8 cellular contexts compared by ENCODE assay signal in genomic region chr5:101678494-101679193, GRCh38.
DNase-seq lines count a peak whose midpoint lies in the region; ATAC-seq, FAIRE-seq and TF ChIP-seq lines count a peak whose summit lies in the region.

No MANE protein-coding gene starts in this region.

- POLR2A ChIA-PET in endothelial cell of umbilical vein (lab: Charles Lee): no interaction called here

- WGBS in upper lobe of left lung, 2 donors: 17 to 18% methylated on average over 7 of the region's 7 CpGs

- ATAC-seq in HG02870 (IDR thresholded peaks at IDR 0.05; ENCODE audit: unreplicated experiment) (peak; percentile 67), upper lobe of left lung (ENCODE audit: low FRiP score in 2 of 2) (peak; percentile 84 to 88)

- TF ChIP-seq POLR2A in endothelial cell of umbilical vein (IDR thresholded peaks at IDR 0.05; ENCODE audit: low read depth, low read length) (no peak), upper lobe of left lung (IDR thresholded peaks at IDR 0.05) (no peak)

- FAIRE-seq in endothelial cell of umbilical vein (lab: Jason Lieb, UNC): peak; percentile 76

- H3K9me1 ChIP-seq in endothelial cell of umbilical vein (replicated peaks; ENCODE audit: control insufficient read depth, extremely low read depth, insufficient read depth, low read length): no peaks in the 10 kb centered on the region

- DNase-seq in AG09309 (ENCODE audit: low read depth): peak; percentile 3
- DNase-seq in GM13976 (ENCODE audit: low spot score): peak; percentile 13
- DNase-seq in NCI-H2029 (lab: John Stamatoyannopoulos, UW): peak; percentile 44
- DNase-seq in activated CD4-positive, alpha-beta T cell treated with anti-CD3 and anti-CD28 coated beads, Interleukin-2, amount 50 U/mL, for 4 hours: peak; percentile 1 to 8
- DNase-seq in endothelial cell of umbilical vein (ENCODE audit: low read depth, low spot score): peak; percentile 71
- DNase-seq in myocyte (ENCODE audit: low read depth): peak; percentile 74
- DNase-seq in upper lobe of left lung: peak in 1 of 2 donors; percentile 66

- CTCF ChIA-PET in endothelial cell of umbilical vein (lab: Charles Lee): interaction anchor here (0.6 to 2.3 kb wide), 14 partner anchors 9 to 1367 kb away, joined by 3 to 18 read pairs (median 4); partner anchors contain the start of gene ST8SIA4

- no peaks in the 10 kb centered on the region for H3K36me3 ChIP-seq in endothelial cell of umbilical vein (ENCODE audit: control insufficient read depth in 2 of 2, extremely low read depth in 1 of 2, insufficient read depth in 2 of 2, low read length in 2 of 2)
- H3K36me3 ChIP-seq in upper lobe of left lung: no peaks in the 10 kb centered on the region

- H3K9ac ChIP-seq in endothelial cell of umbilical vein (replicated peaks; ENCODE audit: extremely low read depth, insufficient read depth, low read length): no peak overlapping the region

- TF ChIP-seq EP300 in upper lobe of left lung (IDR thresholded peaks at IDR 0.05): no peak

- H3K79me2 ChIP-seq in endothelial cell of umbilical vein (ENCODE audit: control insufficient read depth, insufficient read depth, low read length): no peaks in the 10 kb centered on the region

- in situ Hi-C loops in GM13976 (cut with MboI; ENCODE audit: low sequenced_read_pairs, unreplicated experiment): no loop called here

- H3K4me1 ChIP-seq in endothelial cell of umbilical vein (ENCODE audit: control insufficient read depth, extremely low read depth, insufficient read depth, low read length): no peaks in the 10 kb centered on the region
- H3K4me1 ChIP-seq in upper lobe of left lung: peaks cover 0 to 3% (median 0%) of the 10 kb centered on the region in 4 donors

- H4K20me1 ChIP-seq in endothelial cell of umbilical vein (replicated peaks; ENCODE audit: control insufficient read depth, extremely low read depth, insufficient read depth, low read length): no peaks in the 10 kb centered on the region

- dilution Hi-C loops in endothelial cell of umbilical vein (cut with MboI; ENCODE audit: extremely low pct_ligation_motif_present, low sequenced_read_pairs): no loop called here

- intact Hi-C loops in endothelial cell of umbilical vein (cut with micrococcal nuclease): loop anchor here (1.0 to 5.0 kb wide), 4 partner anchors 776 to 1248 kb away; partner anchors contain the start of gene ST8SIA4

- no peak overlapping the region for H3K27ac ChIP-seq in endothelial cell of umbilical vein (ENCODE audit: insufficient read depth, low read depth, low read length)
- peak overlapping the region in 1 of 4 donors; percentile 0 for H3K27ac ChIP-seq in upper lobe of left lung

- peak overlapping the region; percentile 26 for H2AFZ ChIP-seq in endothelial cell of umbilical vein (ENCODE audit: low read depth, low read length)

- H3K9me3 ChIP-seq in endothelial cell of umbilical vein (replicated peaks; ENCODE audit: control insufficient read depth, insufficient read depth, low read length): no peaks in the 10 kb centered on the region
- H3K9me3 ChIP-seq in upper lobe of left lung: no peaks in the 10 kb centered on the region

- BruUV-seq in endothelial cell of umbilical vein (replicated peaks; lab: Mats Ljungman, UMichigan): no TSS peak

- TF ChIP-seq CTCF in AG09309 (IDR thresholded peaks at IDR 0.05; ENCODE audit: control insufficient read depth, insufficient read depth, low read depth, low read length, missing control alignments) (peak; percentile 93), GM13976 (IDR thresholded peaks at IDR 0.05; ENCODE audit: borderline replicate concordance, control extremely low read depth, extremely low read depth, insufficient read depth, missing control alignments) (peak; percentile 58), endothelial cell of umbilical vein (IDR thresholded peaks at IDR 0.05; ENCODE audit: extremely low read depth in 1 of 2, insufficient read depth in 1 of 2, low read depth in 1 of 2, low read length in 2 of 2) (peak; percentile 82 to 93), upper lobe of left lung (IDR thresholded peaks at IDR 0.05) (peak; percentile 60 to 82 (median 74))

- H3K4me2 ChIP-seq in endothelial cell of umbilical vein (ENCODE audit: insufficient read depth, low read length): peak overlapping the region; percentile 8

- H3K27me3 ChIP-seq in endothelial cell of umbilical vein (ENCODE audit: control insufficient read depth in 2 of 2, insufficient read depth in 2 of 2, low read length in 2 of 2): no peaks in the 10 kb centered on the region
- no peaks in the 10 kb centered on the region for H3K27me3 ChIP-seq in upper lobe of left lung

- no peak overlapping the region for H3K4me3 ChIP-seq in AG09309 (ENCODE audit: control insufficient read depth, low read depth, low read length)
- no peak overlapping the region for H3K4me3 ChIP-seq in endothelial cell of umbilical vein (replicated peaks in 1 of 3; ENCODE audit: insufficient read depth in 1 of 3, low read depth in 1 of 3, low read length in 3 of 3)
- H3K4me3 ChIP-seq in upper lobe of left lung: peak overlapping the region in 1 of 4 donors; percentile 23

TF ChIP-seq in endothelial cell of umbilical vein, 7 proteins besides CTCF, POLR2A, EP300 and RAD21:
- TF ChIP-seq EZH2 (IDR thresholded peaks at IDR 0.05; ENCODE audit: borderline replicate concordance, low read depth, low read length, severe bottlenecking) (no peak), MYC (IDR thresholded peaks at IDR 0.05; ENCODE audit: low read depth, low read length) (no peak), POLR2AphosphoS5 (IDR thresholded peaks at IDR 0.05; ENCODE audit: insufficient read depth, low read depth, low read length) (no peak), FOS (IDR thresholded peaks at IDR 0.05; ENCODE audit: borderline replicate concordance, insufficient read depth, low read length) (no peak), GATA2 (IDR thresholded peaks at IDR 0.05; ENCODE audit: insufficient read depth, insufficient read length, low read depth, low read length) (no peak), MAX (IDR thresholded peaks at IDR 0.05; ENCODE audit: insufficient read depth, insufficient read length) (no peak), JUN (IDR thresholded peaks at IDR 0.05; ENCODE audit: borderline replicate concordance, insufficient read depth, insufficient read length, low read depth) (no peak)
